ENCODE assay signal across 8 cellular contexts in the genomic region with DNA sequence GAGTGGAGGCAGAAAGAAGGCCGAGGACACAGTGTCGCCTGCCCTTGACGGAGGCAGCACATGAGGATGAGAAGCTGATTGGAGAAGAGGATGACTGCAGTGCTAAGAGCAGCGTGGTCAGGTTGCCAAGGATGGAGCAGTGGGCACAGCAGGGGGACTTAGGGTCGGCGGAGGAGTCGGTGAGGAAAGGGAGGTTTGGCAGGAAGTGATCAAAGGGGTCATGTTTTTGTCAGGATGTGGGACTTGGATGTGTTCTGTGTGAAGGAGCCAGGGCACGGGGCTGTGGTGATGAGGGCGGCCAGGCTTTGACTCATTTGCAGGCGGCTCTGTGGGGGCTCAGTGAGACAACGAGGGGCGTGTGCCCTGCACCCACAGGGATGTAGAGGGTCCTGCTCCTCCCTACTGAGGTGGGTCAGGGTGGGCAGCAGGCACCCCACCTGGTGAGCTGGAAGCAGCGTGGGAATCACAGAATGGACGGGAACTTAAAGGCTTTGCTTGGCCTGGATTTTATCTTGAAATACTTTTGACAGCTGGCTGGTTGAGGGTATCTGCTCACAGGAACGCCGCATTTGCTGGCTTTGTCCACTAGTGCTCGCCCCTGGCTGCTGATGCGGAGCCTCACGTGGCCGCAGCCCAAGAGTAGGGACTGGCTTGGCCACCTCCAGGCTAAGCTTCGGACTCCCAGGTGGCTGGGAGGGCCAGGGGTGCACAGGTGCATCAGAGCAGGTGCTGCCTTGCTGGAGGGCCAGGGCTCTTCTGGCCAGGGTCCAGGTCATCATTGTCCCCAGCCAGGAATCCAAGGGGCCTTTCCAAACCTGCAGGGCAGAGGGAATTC. TPM values are rescaled to one million over a fixed set of nuclear protein-coding genes. Genes with fewer than 3 reads are reported as not detected.
A peak's percentile ranks its signal among the peaks of the same experiment; 100 is the strongest.
DNase-seq lines count a peak whose midpoint lies in the region; ATAC-seq and TF ChIP-seq lines count a peak whose summit lies in the region.

No MANE protein-coding gene starts in this region.

- no peak overlapping the region for H3K4me3 ChIP-seq in fibroblast of mammary gland (ENCODE audit: control insufficient read depth, low read depth, low read length)

- H3K9me3 Mint-ChIP-seq in stimulated activated naive CD8-positive, alpha-beta T cell treated with anti-CD3 and anti-CD28 coated beads, Interleukin-15, Interleukin-2, amounts not matched to agents 100 ng/mL and 50 ng/mL, for 24 hours = no peaks in the 10 kb centered on the region

- DNase-seq in NCI-H2081 (lab: John Stamatoyannopoulos, UW) = peak; percentile 33 to 74
- no peak for DNase-seq in NCI-H2081 treated with DMSO at 0.1 percent for 48 hours (lab: John Stamatoyannopoulos, UW)
- DNase-seq in SK-N-DZ (ENCODE audit: low spot score) = peak; percentile 47
- DNase-seq in fibroblast of mammary gland (ENCODE audit: low read depth) = peak; percentile 70
- no peak for DNase-seq in left colon

- peaks cover 48% of the 10 kb centered on the region for H3K4me1 Mint-ChIP-seq in stimulated activated naive CD8-positive, alpha-beta T cell treated with anti-CD3 and anti-CD28 coated beads, Interleukin-15, Interleukin-2, amounts not matched to agents 100 ng/mL and 50 ng/mL, for 24 hours (ENCODE audit: low read depth)

- H3K4me3 Mint-ChIP-seq in stimulated activated naive CD8-positive, alpha-beta T cell treated with anti-CD3 and anti-CD28 coated beads, Interleukin-15, Interleukin-2, amounts not matched to agents 100 ng/mL and 50 ng/mL, for 24 hours = peak overlapping the region; percentile 73

- intact Hi-C loops in left colon (cut with DNase I, micrococcal nuclease) = no loop called here

- peaks cover 24% of the 10 kb centered on the region for H3K36me3 Mint-ChIP-seq in stimulated activated naive CD8-positive, alpha-beta T cell treated with anti-CD3 and anti-CD28 coated beads, Interleukin-15, Interleukin-2, amounts not matched to agents 100 ng/mL and 50 ng/mL, for 24 hours (ENCODE audit: low read depth)

- H3K27ac Mint-ChIP-seq in stimulated activated naive CD8-positive, alpha-beta T cell treated with anti-CD3 and anti-CD28 coated beads, Interleukin-15, Interleukin-2, amounts not matched to agents 100 ng/mL and 50 ng/mL, for 24 hours = peak overlapping the region; percentile 90

- ATAC-seq in left colon (no peak), HG03469 (IDR thresholded peaks at IDR 0.05; ENCODE audit: unreplicated experiment) (no peak), HG02588 (IDR thresholded peaks at IDR 0.05; ENCODE audit: unreplicated experiment) (no peak)

- no peaks in the 10 kb centered on the region for H3K27me3 Mint-ChIP-seq in stimulated activated naive CD8-positive, alpha-beta T cell treated with anti-CD3 and anti-CD28 coated beads, Interleukin-15, Interleukin-2, amounts not matched to agents 100 ng/mL and 50 ng/mL, for 24 hours

- TF ChIP-seq CTCF in fibroblast of mammary gland (conservative IDR thresholded peaks at IDR 0.05; ENCODE audit: control insufficient read depth, insufficient read depth, low read depth, low read length) = no peak

RNA-seq across cellular contexts. Expression of gene MPG, which starts 6.0 kb away (rescaled TPM):
- polyA plus RNA-seq in SK-N-DZ (2014; cell fraction: cytosol; rRNA removed) = 69.5 and 87.0 TPM in 2 replicates
- 45.3 and 75.7 TPM in 2 replicates for polyA plus RNA-seq in SK-N-DZ (2014; cell fraction: nucleus; rRNA removed)
- 10 to 100 TPM; 31.5 to 36.4 TPM for total RNA-seq in left colon

RNA-seq across cellular contexts. Expression of gene RHBDF1, which starts 11.6 kb away (rescaled TPM):
- 0.60 and 3.3 TPM in 2 replicates for polyA plus RNA-seq in SK-N-DZ (2014; cell fraction: cytosol; rRNA removed)
- 15.2 and 16.0 TPM in 2 replicates for polyA plus RNA-seq in SK-N-DZ (2014; cell fraction: nucleus; rRNA removed)
- 10 to 100 TPM; 35.5 to 36.7 TPM for total RNA-seq in left colon

RNA-seq across cellular contexts. Expression of gene SNRNP25, which starts 30.4 kb away (rescaled TPM):
- 82.8 and 118 TPM in 2 replicates for polyA plus RNA-seq in SK-N-DZ (2014; cell fraction: cytosol; rRNA removed)
- polyA plus RNA-seq in SK-N-DZ (2014; cell fraction: nucleus; rRNA removed) = 39.4 and 52.0 TPM in 2 replicates
- 10 to 100 TPM; 20.7 to 24.7 TPM for total RNA-seq in left colon

RNA-seq across cellular contexts. Expression of gene POLR3K, which starts 30.6 kb away (rescaled TPM):
- 22.1 and 27.1 TPM in 2 replicates for polyA plus RNA-seq in SK-N-DZ (2014; cell fraction: cytosol; rRNA removed)
- 13.1 and 25.6 TPM in 2 replicates for polyA plus RNA-seq in SK-N-DZ (2014; cell fraction: nucleus; rRNA removed)
- total RNA-seq in left colon = 10 to 100 TPM; 10.9 to 18.3 TPM

RNA-seq across cellular contexts. Expression of gene NPRL3, which starts 54.5 kb away (rescaled TPM):
- polyA plus RNA-seq in SK-N-DZ (2014; cell fraction: cytosol; rRNA removed) = 17.1 and 18.8 TPM in 2 replicates
- 22.8 and 23.5 TPM in 2 replicates for polyA plus RNA-seq in SK-N-DZ (2014; cell fraction: nucleus; rRNA removed)
- 10 to 100 TPM; 14.4 to 14.9 TPM for total RNA-seq in left colon

Comparison
In these comparisons a context has a peak if more than half of its experiments do, and no peak if none do; other contexts are left out.
1. DNase-seq: peak in NCI-H2081 (2 of 2), SK-N-DZ (single experiment) and fibroblast of mammary gland (single experiment); none in NCI-H2081 treated with DMSO at 0.1 percent for 48 hours (single experiment) and left colon (0 of 2).